In the genomic region with DNA sequence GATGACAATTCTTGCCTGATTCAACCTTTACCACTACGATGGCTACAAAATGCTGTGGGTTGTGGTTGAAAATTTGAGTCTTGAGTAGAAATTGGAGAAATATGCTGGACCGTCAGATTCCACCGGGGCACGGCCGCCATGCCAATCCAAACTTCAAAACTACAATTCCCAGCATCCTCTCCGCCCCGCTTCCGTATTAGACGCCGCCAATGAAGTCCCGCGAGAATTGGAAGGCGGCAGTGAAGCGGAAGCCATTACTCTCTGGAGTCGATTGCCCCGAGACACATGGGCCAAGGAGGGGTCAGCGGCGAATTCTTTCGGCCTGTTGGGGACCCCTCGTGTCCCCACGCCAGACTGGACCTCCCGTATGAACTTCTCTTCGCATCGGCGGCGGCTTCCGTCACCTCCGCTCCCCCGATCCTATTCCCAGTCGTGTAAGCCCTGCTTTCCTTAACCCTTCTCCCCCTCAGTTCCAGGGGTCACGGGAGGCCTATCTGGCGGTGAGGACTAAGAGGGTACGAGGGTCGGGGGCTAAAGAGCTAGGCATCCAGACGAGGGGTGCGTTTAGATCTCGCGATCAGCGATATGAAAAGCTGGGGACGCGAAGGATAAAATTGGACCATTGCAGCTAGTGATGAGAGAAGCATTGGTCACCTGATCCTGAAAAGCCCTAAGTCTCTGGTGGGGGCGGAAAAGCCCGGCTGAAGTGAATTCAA, we compare ENCODE assay signal across 8 cellular contexts. TPM values are rescaled to one million over a fixed set of nuclear protein-coding genes. Genes with fewer than 3 reads are reported as not detected.
DNase-seq lines count a peak whose midpoint lies in the region; ATAC-seq and TF ChIP-seq lines count a peak whose summit lies in the region.

A gene (plus strand): TSS at position 239 of the 716 bp plus-strand sequence. CDS start 15,620 bp downstream, outside the sequence.

- peaks cover 13% of the 10 kb centered on the region for H3K9me3 Mint-ChIP-seq in activated T-cell treated with anti-CD3 and anti-CD28 coated beads, Interleukin-2, amount 50 U/mL, for 24 hours

- peak within 1 kb of the TSS; percentile 85 to 98 for H3K4me3 ChIP-seq in muscle layer of colon (ENCODE audit: low read depth in 1 of 2, low read length in 2 of 2)

- DNase-seq in DMS114 treated with DMSO at 0.1 percent for 48 hours (lab: John Stamatoyannopoulos, UW; ENCODE audit: unreplicated experiment) (peak; percentile 80), KBM-7 (peak; percentile 91)
- DNase-seq in activated T-cell treated with anti-CD3 and anti-CD28 coated beads, Interleukin-2, amount 50 U/mL, for 24 hours, result peak; percentile 88
- peak; percentile 78 for DNase-seq in stimulated activated CD8-positive, alpha-beta memory T cell treated with anti-CD3 and anti-CD28 coated beads, Interleukin-7, amount 100 ng/mL, for 24 hours (ENCODE audit: low read depth)

- peaks cover 2% of the 10 kb centered on the region for H3K27me3 Mint-ChIP-seq in activated T-cell treated with anti-CD3 and anti-CD28 coated beads, Interleukin-2, amount 50 U/mL, for 24 hours

- H3K4me1 ChIP-seq in muscle layer of colon (ENCODE audit: insufficient read depth, low read length), result peaks cover 7% of the 10 kb centered on the region

- peak within 1 kb of the TSS; percentile 99 for H3K27ac Mint-ChIP-seq in activated T-cell treated with anti-CD3 and anti-CD28 coated beads, Interleukin-2, amount 50 U/mL, for 24 hours

- peak within 1 kb of the TSS; percentile 91 for H3K27ac ChIP-seq in muscle layer of colon (ENCODE audit: low read depth, low read length)

- peaks cover 41% of the 10 kb centered on the region for H3K4me1 Mint-ChIP-seq in activated T-cell treated with anti-CD3 and anti-CD28 coated beads, Interleukin-2, amount 50 U/mL, for 24 hours (ENCODE audit: low read depth)

- H3K4me3 Mint-ChIP-seq in activated T-cell treated with anti-CD3 and anti-CD28 coated beads, Interleukin-2, amount 50 U/mL, for 24 hours, result peak within 1 kb of the TSS; percentile 97

- peak within 1 kb of the TSS; percentile 96 for H3K9ac ChIP-seq in muscle layer of colon (ENCODE audit: low read length)

- in situ Hi-C loops in KBM-7 (cut with MboI; ENCODE audit: low pct_unique_long_range_greater_than_20kb, low sequenced_read_pairs), result no loop called here

- peaks cover 49% of the 10 kb centered on the region for H3K36me3 Mint-ChIP-seq in activated T-cell treated with anti-CD3 and anti-CD28 coated beads, Interleukin-2, amount 50 U/mL, for 24 hours (ENCODE audit: low read depth)

- H3K27me3 ChIP-seq in muscle layer of colon (ENCODE audit: control insufficient read depth in 1 of 2, insufficient read depth in 2 of 2, low read length in 2 of 2), result no peaks in the 10 kb centered on the region

- ATAC-seq in GM21619 (IDR thresholded peaks at IDR 0.05; ENCODE audit: unreplicated experiment) (peak; percentile 94), esophagus mucosa (peak; percentile 91)

- H3K36me3 ChIP-seq in muscle layer of colon (ENCODE audit: insufficient read depth, low read length), result no peaks in the 10 kb centered on the region

- peaks cover 9% of the 10 kb centered on the region for H3K9me3 ChIP-seq in muscle layer of colon (ENCODE audit: low read length)

TF ChIP-seq in PFSK-1, 5 proteins besides CTCF, POLR2A, EP300 and RAD21:
- TF ChIP-seq, protein P1, sequence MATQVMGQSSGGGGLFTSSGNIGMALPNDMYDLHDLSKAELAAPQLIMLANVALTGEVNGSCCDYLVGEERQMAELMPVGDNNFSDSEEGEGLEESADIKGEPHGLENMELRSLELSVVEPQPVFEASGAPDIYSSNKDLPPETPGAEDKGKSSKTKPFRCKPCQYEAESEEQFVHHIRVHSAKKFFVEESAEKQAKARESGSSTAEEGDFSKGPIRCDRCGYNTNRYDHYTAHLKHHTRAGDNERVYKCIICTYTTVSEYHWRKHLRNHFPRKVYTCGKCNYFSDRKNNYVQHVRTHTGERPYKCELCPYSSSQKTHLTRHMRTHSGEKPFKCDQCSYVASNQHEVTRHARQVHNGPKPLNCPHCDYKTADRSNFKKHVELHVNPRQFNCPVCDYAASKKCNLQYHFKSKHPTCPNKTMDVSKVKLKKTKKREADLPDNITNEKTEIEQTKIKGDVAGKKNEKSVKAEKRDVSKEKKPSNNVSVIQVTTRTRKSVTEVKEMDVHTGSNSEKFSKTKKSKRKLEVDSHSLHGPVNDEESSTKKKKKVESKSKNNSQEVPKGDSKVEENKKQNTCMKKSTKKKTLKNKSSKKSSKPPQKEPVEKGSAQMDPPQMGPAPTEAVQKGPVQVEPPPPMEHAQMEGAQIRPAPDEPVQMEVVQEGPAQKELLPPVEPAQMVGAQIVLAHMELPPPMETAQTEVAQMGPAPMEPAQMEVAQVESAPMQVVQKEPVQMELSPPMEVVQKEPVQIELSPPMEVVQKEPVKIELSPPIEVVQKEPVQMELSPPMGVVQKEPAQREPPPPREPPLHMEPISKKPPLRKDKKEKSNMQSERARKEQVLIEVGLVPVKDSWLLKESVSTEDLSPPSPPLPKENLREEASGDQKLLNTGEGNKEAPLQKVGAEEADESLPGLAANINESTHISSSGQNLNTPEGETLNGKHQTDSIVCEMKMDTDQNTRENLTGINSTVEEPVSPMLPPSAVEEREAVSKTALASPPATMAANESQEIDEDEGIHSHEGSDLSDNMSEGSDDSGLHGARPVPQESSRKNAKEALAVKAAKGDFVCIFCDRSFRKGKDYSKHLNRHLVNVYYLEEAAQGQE (IDR thresholded peaks at IDR 0.05; ENCODE audit: insufficient read depth in 1 of 2, low read depth in 2 of 2, low read length in 2 of 2), result peak in 1 of 2 experiments; percentile 39; a peak in 1 of 4 replicates
- peak; percentile 93 for TF ChIP-seq POLR2AphosphoS5 (IDR thresholded peaks at IDR 0.05; ENCODE audit: low read depth, low read length)
- no peak for TF ChIP-seq FOXP2 (optimal IDR thresholded peaks at IDR 0.05; ENCODE audit: borderline replicate concordance, extremely low read depth, extremely low read length, insufficient read depth)
- peak; percentile 85; the same call in 1 of the 2 replicates for TF ChIP-seq SIN3A (IDR thresholded peaks at IDR 0.05; ENCODE audit: borderline replicate concordance, insufficient read depth, low read length)
- TF ChIP-seq TAF1 (IDR thresholded peaks at IDR 0.05; ENCODE audit: borderline replicate concordance, insufficient read depth, low read length), result peak; percentile 78; the same call in 1 of the 2 replicates

RNA-seq across cellular contexts. Expression of the gene that starts here (rescaled TPM):
- 20.6 TPM for polyA plus RNA-seq in PFSK-1 (2012; ENCODE audit: insufficient read length, low read depth)
- 15.1 TPM for total RNA-seq in esophagus mucosa

Comparison
In these comparisons a context has a peak if more than half of its experiments do, and no peak if none do; other contexts are left out.
1. Peak in every context shown above with its lines: DNase-seq, ATAC-seq, H3K4me3 ChIP-seq and H3K27ac ChIP-seq.